Comparison of ENCODE assay signal across 1 cellular context in the genomic region with DNA sequence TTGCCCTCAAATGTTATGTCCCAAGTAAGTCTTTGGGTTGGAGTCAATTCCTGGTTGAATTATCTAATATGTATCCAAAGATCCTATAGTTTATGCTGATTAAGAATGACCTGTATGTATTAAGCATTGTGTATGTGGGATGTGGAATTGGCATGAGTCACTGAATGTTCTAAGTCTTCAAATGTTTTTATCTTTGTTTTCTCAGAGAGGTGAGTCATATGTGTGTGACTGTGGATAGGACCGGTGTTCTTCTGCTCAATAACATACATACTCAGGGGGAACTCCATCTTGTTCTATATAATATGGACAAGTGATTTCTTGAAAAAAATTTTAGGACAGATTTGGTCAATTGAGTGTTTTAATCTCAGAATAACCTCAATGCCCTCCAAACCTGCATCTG.
TF ChIP-seq lines count a peak whose summit lies in the region.

No MANE protein-coding gene starts in this region.

TF ChIP-seq in IMR-90, 13 proteins besides CTCF, POLR2A, EP300 and RAD21:
- TF ChIP-seq MAFK (IDR thresholded peaks at IDR 0.05; ENCODE audit: low read depth, low read length) (no peak), FOS (IDR thresholded peaks at IDR 0.05; ENCODE audit: low read depth, low read length) (peak; percentile 50; the same call in 1 of the 2 replicates)
- TF ChIP-seq, protein P1, sequence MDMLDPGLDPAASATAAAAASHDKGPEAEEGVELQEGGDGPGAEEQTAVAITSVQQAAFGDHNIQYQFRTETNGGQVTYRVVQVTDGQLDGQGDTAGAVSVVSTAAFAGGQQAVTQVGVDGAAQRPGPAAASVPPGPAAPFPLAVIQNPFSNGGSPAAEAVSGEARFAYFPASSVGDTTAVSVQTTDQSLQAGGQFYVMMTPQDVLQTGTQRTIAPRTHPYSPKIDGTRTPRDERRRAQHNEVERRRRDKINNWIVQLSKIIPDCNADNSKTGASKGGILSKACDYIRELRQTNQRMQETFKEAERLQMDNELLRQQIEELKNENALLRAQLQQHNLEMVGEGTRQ (IDR thresholded peaks at IDR 0.05; ENCODE audit: low read depth, low read length), result no peak
